ENCODE assay signal across 21 cellular contexts in the genomic region with DNA sequence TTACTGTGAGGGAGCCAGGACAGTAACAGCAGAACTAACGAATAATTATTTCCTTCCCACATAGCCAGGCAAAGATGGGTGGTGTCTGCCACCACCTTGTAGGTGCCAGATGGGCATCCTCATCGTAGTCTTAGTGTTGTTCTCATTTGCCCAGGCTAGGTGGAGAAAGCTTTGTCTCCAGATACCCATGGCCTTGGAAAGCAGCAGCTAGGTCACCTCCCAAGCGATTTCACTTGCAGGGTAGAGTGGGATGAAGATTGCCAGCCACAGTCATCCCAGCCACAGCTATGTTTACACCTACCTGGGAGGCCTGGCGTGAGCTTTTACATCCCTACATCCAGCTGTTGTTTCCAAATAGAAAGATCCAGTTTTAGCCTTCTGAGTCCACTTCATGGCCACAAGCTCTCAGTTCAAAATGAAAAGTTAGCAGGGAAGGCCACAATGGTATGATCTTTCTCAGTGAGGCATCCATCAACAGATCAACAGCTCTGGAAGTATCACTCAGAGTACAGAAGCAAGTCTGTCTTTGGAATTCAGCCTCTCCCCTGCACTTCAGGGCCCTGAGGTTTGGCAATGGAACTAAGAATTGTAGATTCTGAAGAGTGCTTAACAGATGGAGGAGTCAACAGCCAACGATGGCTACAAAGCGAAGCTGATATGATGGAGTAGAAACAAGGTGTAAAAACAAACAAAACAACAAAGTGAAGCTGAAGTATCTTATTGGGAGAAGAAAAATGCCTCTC. TPM values are rescaled to one million over a fixed set of nuclear protein-coding genes. Genes with fewer than 3 reads are reported as not detected.
DNase-seq lines count a peak whose midpoint lies in the region; ATAC-seq, FAIRE-seq and TF ChIP-seq lines count a peak whose summit lies in the region.
"Had no signal": no experiment of that assay in that cellular context is flagged by ENCODE, and none has a peak within 500 bp of the region (broad histone marks: within the 10 kb centered on the region; RNA-seq: fewer than 3 reads in every experiment).

No MANE protein-coding gene starts in this region.

- H3K4me3 Mint-ChIP-seq in astrocyte (ENCODE audit: unreplicated experiment), result no peak overlapping the region
- H3K4me3 Mint-ChIP-seq in mesothelial cell of epicardium, result no peak overlapping the region
- H3K4me3 Mint-ChIP-seq: activated CD4-positive, alpha-beta T cell treated with anti-CD3 and anti-CD28 coated beads, Interleukin-2, amount 10 ng/mL, durations not matched to agents 24 days and 14 days; activated CD8-positive, alpha-beta memory T cell treated with anti-CD3 and anti-CD28 coated beads, Interleukin-2, amount 10 ng/mL, durations not matched to agents 7 days and 5 days; activated naive CD4-positive, alpha-beta T cell treated with anti-CD3 and anti-CD28 coated beads, Interleukin-2, amount 50 U/mL, for 24 hours; activated T-helper 1 cell treated with anti-CD3 and anti-CD28 coated beads, Interleukin-12 subunit alpha, Interleukin-12 subunit beta, Interleukin-2, Interleukin-4 antibody, amounts not matched to agents 30 ng/mL and 10 ng/mL and 1 ng/mL, durations not matched to agents 14 hours and 24 hours and 36 hours; CD14-positive monocyte had no signal

- no peaks in the 10 kb centered on the region for H4K20me1 ChIP-seq in astrocyte (ENCODE audit: insufficient read depth, low read length)

- in situ Hi-C loops in KBM-7 (cut with MboI; ENCODE audit: low pct_unique_long_range_greater_than_20kb, low sequenced_read_pairs), result no loop called here

- no peak overlapping the region for H3K4me2 ChIP-seq in astrocyte (ENCODE audit: low read length)

- no peak for FAIRE-seq in astrocyte (lab: Jason Lieb, UNC)
- FAIRE-seq: GM12891, GM19239 had no signal

- no peaks in the 10 kb centered on the region for H3K79me2 ChIP-seq in astrocyte (ENCODE audit: insufficient read depth, low read length)

- H3K36me3 Mint-ChIP-seq in astrocyte (ENCODE audit: low read depth, unreplicated experiment) (no peaks in the 10 kb centered on the region), mesothelial cell of epicardium (no peaks in the 10 kb centered on the region)
- H3K36me3 Mint-ChIP-seq: activated CD8-positive, alpha-beta memory T cell treated with anti-CD3 and anti-CD28 coated beads, Interleukin-2, amount 10 ng/mL, durations not matched to agents 7 days and 5 days; activated naive CD4-positive, alpha-beta T cell treated with anti-CD3 and anti-CD28 coated beads, Interleukin-2, amount 50 U/mL, for 24 hours; CD14-positive monocyte had no signal

- no peaks in the 10 kb centered on the region for H3K4me1 ChIP-seq in astrocyte (ENCODE audit: insufficient read depth, low read length)

- H3K27me3 Mint-ChIP-seq in astrocyte (ENCODE audit: low read depth, unreplicated experiment), result no peaks in the 10 kb centered on the region
- H3K27me3 Mint-ChIP-seq in mesothelial cell of epicardium (ENCODE audit: low read depth), result no peaks in the 10 kb centered on the region
- H3K27me3 Mint-ChIP-seq: activated CD4-positive, alpha-beta T cell treated with anti-CD3 and anti-CD28 coated beads, Interleukin-2, amount 10 ng/mL, durations not matched to agents 24 days and 14 days; activated CD8-positive, alpha-beta memory T cell treated with anti-CD3 and anti-CD28 coated beads, Interleukin-2, amount 10 ng/mL, durations not matched to agents 7 days and 5 days; activated naive CD4-positive, alpha-beta T cell treated with anti-CD3 and anti-CD28 coated beads, Interleukin-2, amount 50 U/mL, for 24 hours had no signal

- no peak overlapping the region for H3K9ac ChIP-seq in astrocyte (ENCODE audit: low read length)

- H3K9me3 Mint-ChIP-seq in astrocyte (ENCODE audit: unreplicated experiment) (no peaks in the 10 kb centered on the region), mesothelial cell of epicardium (no peaks in the 10 kb centered on the region)
- H3K9me3 Mint-ChIP-seq: activated CD4-positive, alpha-beta T cell treated with anti-CD3 and anti-CD28 coated beads, Interleukin-2, amount 10 ng/mL, durations not matched to agents 24 days and 14 days; activated naive CD4-positive, alpha-beta T cell treated with anti-CD3 and anti-CD28 coated beads, Interleukin-2, amount 50 U/mL, for 24 hours; activated T-helper 1 cell treated with anti-CD3 and anti-CD28 coated beads, Interleukin-12 subunit alpha, Interleukin-12 subunit beta, Interleukin-2, Interleukin-4 antibody, amounts not matched to agents 30 ng/mL and 10 ng/mL and 1 ng/mL, durations not matched to agents 14 hours and 24 hours and 36 hours; CD14-positive monocyte had no signal

- no peak overlapping the region for H3K27ac ChIP-seq in astrocyte (ENCODE audit: low read depth, low read length)
- H3K27ac ChIP-seq in skin epidermis, result peak overlapping the region in 12 of 21 experiments; percentile 5 to 68 (median 48)

- no peak overlapping the region for H2AFZ ChIP-seq in astrocyte (ENCODE audit: low read depth, low read length)

- no peaks in the 10 kb centered on the region for H3K27me3 ChIP-seq in astrocyte (ENCODE audit: insufficient read depth, low read length)

- H3K4me1 Mint-ChIP-seq in astrocyte (ENCODE audit: low read depth, unreplicated experiment) (peaks cover 6% of the 10 kb centered on the region), mesothelial cell of epicardium (peaks cover 15% of the 10 kb centered on the region)
- H3K4me1 Mint-ChIP-seq: activated CD4-positive, alpha-beta T cell treated with anti-CD3 and anti-CD28 coated beads, Interleukin-2, amount 10 ng/mL, durations not matched to agents 24 days and 14 days; activated naive CD4-positive, alpha-beta T cell treated with anti-CD3 and anti-CD28 coated beads, Interleukin-2, amount 50 U/mL, for 24 hours; CD14-positive monocyte had no signal

- no peaks in the 10 kb centered on the region for H3K9me3 ChIP-seq in astrocyte (ENCODE audit: insufficient read depth, low read depth, low read length)

- ATAC-seq in HG02885 (IDR thresholded peaks at IDR 0.05; ENCODE audit: poor library complexity, unreplicated experiment), result no peak
- ATAC-seq: activated CD8-positive, alpha-beta memory T cell treated with anti-CD3 and anti-CD28 coated beads, Interleukin-2, amount 10 ng/mL, durations not matched to agents 7 days and 5 days had no signal

- TF ChIP-seq CTCF in astrocyte (IDR thresholded peaks at IDR 0.05; ENCODE audit: insufficient read depth, low read depth, low read length), result no peak
- no peak for TF ChIP-seq CTCF in mesothelial cell of epicardium (IDR thresholded peaks at IDR 0.05; ENCODE audit: unreplicated experiment)

- peak; percentile 87 for DNase-seq in DMS79 treated with DMSO at 0.1 percent for 48 hours (lab: John Stamatoyannopoulos, UW)
- peak; percentile 8 for DNase-seq in astrocyte (ENCODE audit: low read depth)
- DNase-seq in mesothelial cell of epicardium (ENCODE audit: low spot score in 2 of 2, unreplicated experiment in 2 of 2), result no peak
- no peak for DNase-seq in KBM-7
- DNase-seq in NCI-H146 (lab: John Stamatoyannopoulos, UW), result no peak
- no peak for DNase-seq in putamen (ENCODE audit: low spot score)
- DNase-seq: activated CD4-positive, alpha-beta T cell treated with anti-CD3 and anti-CD28 coated beads, Interleukin-2, amount 10 ng/mL, durations not matched to agents 24 days and 14 days; activated CD8-positive, alpha-beta memory T cell treated with anti-CD3 and anti-CD28 coated beads, Interleukin-2, amount 10 ng/mL, durations not matched to agents 7 days and 5 days; effector memory CD4-positive, alpha-beta T cell; GOT3; kidney glomerular epithelial cell; NCI-H1092; NCI-H2081; NCI-H524 treated with DMSO at 0.1 percent for 48 hours had no signal

- H3K4me3 ChIP-seq in astrocyte (ENCODE audit: insufficient read depth, low read depth, low read length) (no peak overlapping the region), skin epidermis (no peak overlapping the region)

- no peak overlapping the region for H3K27ac Mint-ChIP-seq in astrocyte (ENCODE audit: unreplicated experiment)
- H3K27ac Mint-ChIP-seq in mesothelial cell of epicardium, result peak overlapping the region; percentile 76
- H3K27ac Mint-ChIP-seq: activated CD4-positive, alpha-beta T cell treated with anti-CD3 and anti-CD28 coated beads, Interleukin-2, amount 10 ng/mL, durations not matched to agents 24 days and 14 days; activated CD8-positive, alpha-beta memory T cell treated with anti-CD3 and anti-CD28 coated beads, Interleukin-2, amount 10 ng/mL, durations not matched to agents 7 days and 5 days; activated naive CD4-positive, alpha-beta T cell treated with anti-CD3 and anti-CD28 coated beads, Interleukin-2, amount 50 U/mL, for 24 hours; activated T-helper 1 cell treated with anti-CD3 and anti-CD28 coated beads, Interleukin-12 subunit alpha, Interleukin-12 subunit beta, Interleukin-2, Interleukin-4 antibody, amounts not matched to agents 30 ng/mL and 10 ng/mL and 1 ng/mL, durations not matched to agents 14 hours and 24 hours and 36 hours; CD14-positive monocyte had no signal

- H3K36me3 ChIP-seq in astrocyte (ENCODE audit: insufficient read depth, low read length), result no peaks in the 10 kb centered on the region

RNA-seq across cellular contexts. Expression of gene SNRPC, which starts 11.0 kb away (rescaled TPM):
- total RNA-seq in astrocyte, result 113 and 123 TPM in 2 replicates
- 112 to 113 TPM (median 113 TPM) in 3 replicates for total RNA-seq in mesothelial cell of epicardium

RNA-seq across cellular contexts. Expression of gene BLTP3A, which starts 45.6 kb away (rescaled TPM):
- total RNA-seq in astrocyte (25.0 and 25.1 TPM in 2 replicates), mesothelial cell of epicardium (14.6 to 14.9 TPM (median 14.7 TPM) in 3 replicates)

RNA-seq across cellular contexts. Expression of gene ILRUN, which starts 49.7 kb away (rescaled TPM):
- 56.0 and 63.3 TPM in 2 replicates for total RNA-seq in astrocyte
- total RNA-seq in mesothelial cell of epicardium, result 55.6 to 61.0 TPM (median 59.4 TPM) in 3 replicates

Comparison
In these comparisons a context has a peak if more than half of its experiments do, and no peak if none do; other contexts are left out.
1. DNase-seq: peak in DMS79 treated with DMSO at 0.1 percent for 48 hours (single experiment) and astrocyte (single experiment); none in mesothelial cell of epicardium (0 of 2), KBM-7 (single experiment), NCI-H146 (single experiment) and putamen (single experiment).